8 cellular contexts compared by ENCODE assay signal in the genomic region with DNA sequence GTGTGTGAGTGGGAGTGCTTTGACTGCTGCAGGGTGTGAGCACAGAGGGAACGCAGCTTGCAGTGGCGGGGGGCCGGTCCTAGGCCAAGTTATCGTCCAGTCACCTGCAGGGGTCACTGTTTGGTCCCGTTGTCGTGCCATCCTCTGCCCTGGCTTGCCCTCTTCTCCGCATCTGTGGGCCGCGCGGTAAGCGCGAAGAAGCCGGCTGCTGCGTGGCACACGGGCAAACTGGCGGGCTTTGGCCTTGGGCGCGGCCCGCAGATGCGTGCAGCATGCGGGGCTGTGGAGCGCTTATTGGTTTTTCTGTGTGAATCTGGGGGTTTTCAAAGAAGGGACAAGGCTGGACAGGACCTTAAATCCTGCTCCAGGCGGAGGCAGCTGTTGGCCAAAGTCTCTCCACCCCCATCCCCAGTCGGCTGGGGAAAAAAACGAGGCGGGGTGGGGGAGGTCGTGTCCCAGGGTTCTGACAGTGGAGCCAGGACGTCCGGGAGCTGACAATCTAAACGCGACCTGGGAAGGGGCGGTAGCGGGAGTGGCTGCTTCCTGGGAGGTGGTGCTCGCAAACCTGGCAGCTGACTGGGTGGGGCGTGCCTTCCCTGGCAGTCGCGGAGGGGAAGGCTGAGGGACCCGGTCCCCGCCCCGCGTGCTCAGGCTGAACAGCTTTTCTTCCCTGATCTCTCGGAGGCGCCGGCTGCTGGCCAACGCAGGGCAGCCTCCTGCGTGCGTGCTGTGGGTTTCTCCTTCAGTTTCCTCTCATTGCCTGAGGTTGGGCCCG. TPM values are rescaled to one million over a fixed set of nuclear protein-coding genes. Genes with fewer than 3 reads are reported as not detected.
A peak's percentile ranks its signal among the peaks of the same experiment; 100 is the strongest.
DNase-seq lines count a peak whose midpoint lies in the region; TF ChIP-seq lines count a peak whose summit lies in the region.

No MANE protein-coding gene starts in this region.

- no peak overlapping the region for H3K27ac Mint-ChIP-seq in nephron
- H3K27ac Mint-ChIP-seq in T-helper 2 cell treated with Interferon-gamma antibody and Interleukin-4, amounts not matched to agents 5 μg/mL and 100 μg/mL, for 36 hours: no peak overlapping the region

- peaks cover 18% of the 10 kb centered on the region for H3K27me3 Mint-ChIP-seq in nephron (ENCODE audit: low read depth)
- H3K27me3 Mint-ChIP-seq in T-helper 2 cell treated with Interferon-gamma antibody and Interleukin-4, amounts not matched to agents 5 μg/mL and 100 μg/mL, for 36 hours (ENCODE audit: low read depth): peaks cover 22% of the 10 kb centered on the region

- peaks cover 13% of the 10 kb centered on the region for H3K9me3 Mint-ChIP-seq in nephron
- H3K9me3 Mint-ChIP-seq in T-helper 2 cell treated with Interferon-gamma antibody and Interleukin-4, amounts not matched to agents 5 μg/mL and 100 μg/mL, for 36 hours: no peaks in the 10 kb centered on the region

- peak; percentile 37 for TF ChIP-seq CTCF in AG09319 (IDR thresholded peaks at IDR 0.05; ENCODE audit: low read depth, low read length)
- peak in 1 of 3 experiments; percentile 10 for TF ChIP-seq CTCF in nephron (IDR thresholded peaks at IDR 0.05; ENCODE audit: unreplicated experiment in 3 of 3)

- H3K36me3 Mint-ChIP-seq in nephron (ENCODE audit: low read depth): no peaks in the 10 kb centered on the region
- H3K36me3 Mint-ChIP-seq in T-helper 2 cell treated with Interferon-gamma antibody and Interleukin-4, amounts not matched to agents 5 μg/mL and 100 μg/mL, for 36 hours (ENCODE audit: low read depth): no peaks in the 10 kb centered on the region

- peak overlapping the region; percentile 80 to 84 (median 83) for H3K4me3 Mint-ChIP-seq in nephron
- no peak overlapping the region for H3K4me3 Mint-ChIP-seq in T-helper 2 cell treated with Interferon-gamma antibody and Interleukin-4, amounts not matched to agents 5 μg/mL and 100 μg/mL, for 36 hours

- DNase-seq in AG09319 (ENCODE audit: extremely low read depth, low read depth) (no peak), NCI-H510A treated with DMSO at 0.1 percent for 48 hours (lab: John Stamatoyannopoulos, UW) (peak; percentile 49), fibroblast of gingiva (ENCODE audit: low read depth) (peak; percentile 83), HT-29 (ENCODE audit: low spot score) (no peak)
- no peak for DNase-seq in T-helper 2 cell treated with Interferon-gamma antibody and Interleukin-4, amounts not matched to agents 5 μg/mL and 100 μg/mL, for 36 hours (ENCODE audit: low spot score)
- DNase-seq in stimulated activated naive CD4-positive, alpha-beta T cell treated with Interleukin-2 at 50 U/mL for 16 hours (lab: John Stamatoyannopoulos, UW): no peak
- DNase-seq in stimulated activated CD4-positive, alpha-beta T cell treated with anti-CD3 and anti-CD28 coated beads, Interleukin-4, amount 100 ng/mL, for 24 hours: no peak

- no peaks in the 10 kb centered on the region for H3K4me1 Mint-ChIP-seq in nephron
- no peaks in the 10 kb centered on the region for H3K4me1 Mint-ChIP-seq in T-helper 2 cell treated with Interferon-gamma antibody and Interleukin-4, amounts not matched to agents 5 μg/mL and 100 μg/mL, for 36 hours (ENCODE audit: low read depth)

RNA-seq across cellular contexts. Expression of a gene that starts 39.7 kb away (rescaled TPM):
- not detected in 2 replicates for total RNA-seq in HT-29 (2014; rRNA removed; shearing (Covaris generic))

Comparison
In these comparisons a context has a peak if more than half of its experiments do, and no peak if none do; other contexts are left out.
1. DNase-seq: peak in NCI-H510A treated with DMSO at 0.1 percent for 48 hours (single experiment) and fibroblast of gingiva (single experiment); none in AG09319 (single experiment), T-helper 2 cell treated with Interferon-gamma antibody and Interleukin-4, amounts not matched to agents 5 μg/mL and 100 μg/mL, for 36 hours (single experiment), stimulated activated naive CD4-positive, alpha-beta T cell treated with Interleukin-2 at 50 U/mL for 16 hours (single experiment), stimulated activated CD4-positive, alpha-beta T cell treated with anti-CD3 and anti-CD28 coated beads, Interleukin-4, amount 100 ng/mL, for 24 hours (single experiment) and HT-29 (single experiment).